Comparison of ENCODE assay signal across 1 cellular context in genomic region chr20:44747166-44748004, GRCh38.
TF ChIP-seq lines count a peak whose summit lies in the region.

No MANE protein-coding gene starts in this region.

TF ChIP-seq in IMR-90, 13 proteins besides CTCF, POLR2A, EP300 and RAD21:
- TF ChIP-seq SMC3 (IDR thresholded peaks at IDR 0.05; ENCODE audit: low read depth, low read length) (peak; percentile 52), MXI1 (IDR thresholded peaks at IDR 0.05; ENCODE audit: borderline replicate concordance, low read depth, low read length) (no peak), FOS (IDR thresholded peaks at IDR 0.05; ENCODE audit: low read depth, low read length) (no peak)
- TF ChIP-seq, protein P1, sequence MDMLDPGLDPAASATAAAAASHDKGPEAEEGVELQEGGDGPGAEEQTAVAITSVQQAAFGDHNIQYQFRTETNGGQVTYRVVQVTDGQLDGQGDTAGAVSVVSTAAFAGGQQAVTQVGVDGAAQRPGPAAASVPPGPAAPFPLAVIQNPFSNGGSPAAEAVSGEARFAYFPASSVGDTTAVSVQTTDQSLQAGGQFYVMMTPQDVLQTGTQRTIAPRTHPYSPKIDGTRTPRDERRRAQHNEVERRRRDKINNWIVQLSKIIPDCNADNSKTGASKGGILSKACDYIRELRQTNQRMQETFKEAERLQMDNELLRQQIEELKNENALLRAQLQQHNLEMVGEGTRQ (IDR thresholded peaks at IDR 0.05; ENCODE audit: low read depth, low read length): no peak
